ENCODE assay signal across 10 cellular contexts in the genomic region with DNA sequence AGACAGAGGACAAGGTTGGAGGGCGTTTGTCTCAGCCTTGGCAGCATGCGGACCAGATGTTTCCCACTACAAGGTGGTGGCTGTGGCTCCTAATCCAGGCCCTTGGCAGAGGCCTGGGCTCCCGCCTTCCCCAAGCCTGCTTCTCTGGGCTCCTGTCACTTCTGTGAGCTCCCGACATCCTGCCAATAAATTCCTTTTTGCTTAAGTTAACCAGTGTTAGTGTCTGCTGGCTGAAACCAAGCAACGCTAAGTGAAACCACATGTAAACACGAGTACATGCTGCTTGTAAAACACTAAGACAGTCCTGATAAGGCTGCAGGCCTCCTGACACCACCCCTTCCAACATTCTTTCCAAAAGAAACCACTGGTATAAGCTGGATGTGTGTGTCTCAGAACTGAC.
DNase-seq lines count a peak whose midpoint lies in the region; ATAC-seq, FAIRE-seq and TF ChIP-seq lines count a peak whose summit lies in the region.
"Had no signal": no experiment of that assay in that cellular context is flagged by ENCODE, and none has a peak within 500 bp of the region (broad histone marks: within the 10 kb centered on the region; RNA-seq: fewer than 3 reads in every experiment).

No MANE protein-coding gene starts in this region.

- in situ Hi-C loops in GM13977 (cut with MboI; ENCODE audit: low pct_unique_long_range_greater_than_20kb, low sequenced_read_pairs, unreplicated experiment): no loop called here

- H3K9me3 Mint-ChIP-seq in activated naive CD4-positive, alpha-beta T cell treated with anti-CD3 and anti-CD28 coated beads, Interleukin-2, amount 50 U/mL, for 72 hours: no peaks in the 10 kb centered on the region

- 57 to 58% methylated on average over 4 to 6 of the region's 6 CpGs for WGBS in mesodermal cell (ENCODE audit: insufficient coverage in 2 of 2), 2 experiments

- no peaks in the 10 kb centered on the region for H3K9me3 ChIP-seq in duodenal mucosa (ENCODE audit: control insufficient read depth in 1 of 2, low read length in 2 of 2)
- no peaks in the 10 kb centered on the region for H3K9me3 ChIP-seq in mesodermal cell (ENCODE audit: control insufficient read depth, low read length)
- H3K9me3 ChIP-seq: BLaER1 treated with 17β-estradiol and CSF1 and Interleukin-3, amounts not matched to agents 10 nM and 100 nM had no signal

- no peak for FAIRE-seq in urothelium cell line (lab: Jason Lieb, UNC)

- H3K4me1 ChIP-seq in duodenal mucosa (ENCODE audit: control insufficient read depth in 1 of 2, insufficient read depth in 2 of 2, low read length in 2 of 2) (peaks cover 12 to 17% of the 10 kb centered on the region in 2 donors), mesodermal cell (ENCODE audit: control insufficient read depth, insufficient read depth, low read length, poor library complexity, severe bottlenecking) (peaks cover 63% of the 10 kb centered on the region)

- H3K9ac ChIP-seq in duodenal mucosa (ENCODE audit: low read depth in 1 of 2, low read length in 2 of 2): no peak overlapping the region
- H3K9ac ChIP-seq: BLaER1 treated with 17β-estradiol and CSF1 and Interleukin-3, amounts not matched to agents 10 nM and 100 nM had no signal

- DNase-seq in NCI-H82 (lab: John Stamatoyannopoulos, UW) (peak; percentile 11), NCI-H82 treated with DMSO at 0.1 percent for 48 hours (lab: John Stamatoyannopoulos, UW; ENCODE audit: unreplicated experiment) (no peak), urothelium cell line (ENCODE audit: low spot score) (peak; percentile 69), GM19240 (ENCODE audit: insufficient read length, low spot score) (no peak), GM13977 (ENCODE audit: low spot score) (no peak)
- no peak for DNase-seq in activated naive CD4-positive, alpha-beta T cell treated with anti-CD3 and anti-CD28 coated beads, Interleukin-2, amount 50 U/mL, for 72 hours (ENCODE audit: low spot score in 2 of 2)
- DNase-seq: NCI-H1417 treated with DMSO at 0.1 percent for 48 hours had no signal

- H3K36me3 ChIP-seq in duodenal mucosa (ENCODE audit: control insufficient read depth in 1 of 2, insufficient read depth in 2 of 2, low read length in 2 of 2) (no peaks in the 10 kb centered on the region), mesodermal cell (ENCODE audit: control insufficient read depth, insufficient read depth, low read length) (no peaks in the 10 kb centered on the region)
- H3K36me3 ChIP-seq: BLaER1 treated with 17β-estradiol and CSF1 and Interleukin-3, amounts not matched to agents 10 nM and 100 nM had no signal

- peak overlapping the region; percentile 27 for H3K27ac ChIP-seq in duodenal mucosa (ENCODE audit: low read depth, low read length)
- H3K27ac ChIP-seq in mesodermal cell (ENCODE audit: low read depth, low read length, severe bottlenecking): peak overlapping the region; percentile 92
- H3K27ac ChIP-seq: BLaER1 treated with 17β-estradiol and CSF1 and Interleukin-3, amounts not matched to agents 10 nM and 100 nM had no signal

- no peaks in the 10 kb centered on the region for H3K27me3 ChIP-seq in duodenal mucosa (ENCODE audit: control insufficient read depth in 1 of 2, insufficient read depth in 2 of 2, low read length in 2 of 2)
- H3K27me3 ChIP-seq: BLaER1 treated with 17β-estradiol and CSF1 and Interleukin-3, amounts not matched to agents 10 nM and 100 nM had no signal

- H3K27ac Mint-ChIP-seq in activated naive CD4-positive, alpha-beta T cell treated with anti-CD3 and anti-CD28 coated beads, Interleukin-2, amount 50 U/mL, for 72 hours: no peak overlapping the region

- no peak for ATAC-seq in activated naive CD4-positive, alpha-beta T cell treated with anti-CD3 and anti-CD28 coated beads, Interleukin-2, amount 50 U/mL, for 72 hours

- no peaks in the 10 kb centered on the region for H3K36me3 Mint-ChIP-seq in activated naive CD4-positive, alpha-beta T cell treated with anti-CD3 and anti-CD28 coated beads, Interleukin-2, amount 50 U/mL, for 72 hours

- TF ChIP-seq CTCF in GM13977 (IDR thresholded peaks at IDR 0.05; ENCODE audit: extremely low read depth, insufficient read depth, missing control alignments): no peak

- H3K4me3 ChIP-seq in duodenal mucosa (ENCODE audit: low read depth in 1 of 2, low read length in 2 of 2): no peak overlapping the region
- no peak overlapping the region for H3K4me3 ChIP-seq in mesodermal cell (ENCODE audit: extremely low read depth, insufficient read depth, low read length, poor library complexity, severe bottlenecking)
- H3K4me3 ChIP-seq: BLaER1 treated with 17β-estradiol and CSF1 and Interleukin-3, amounts not matched to agents 10 nM and 100 nM had no signal

Comparison
In these comparisons a context has a peak if more than half of its experiments do, and no peak if none do; other contexts are left out.
1. DNase-seq: peak in NCI-H82 (single experiment) and urothelium cell line (single experiment); none in NCI-H82 treated with DMSO at 0.1 percent for 48 hours (single experiment), GM19240 (single experiment), activated naive CD4-positive, alpha-beta T cell treated with anti-CD3 and anti-CD28 coated beads, Interleukin-2, amount 50 U/mL, for 72 hours (0 of 2) and GM13977 (single experiment).